ENCODE assay signal across 20 cellular contexts in genomic region chr6:114376611-114377206, GRCh38. TPM values are rescaled to one million over a fixed set of nuclear protein-coding genes. Genes with fewer than 3 reads are reported as not detected.
"Had no signal": no experiment of that assay in that cellular context is flagged by ENCODE, and none has a peak within 500 bp of the region (broad histone marks: within the 10 kb centered on the region; RNA-seq: fewer than 3 reads in every experiment).

No MANE protein-coding gene starts in this region.

- H3K27me3 ChIP-seq: ovary, transverse colon, vagina had no signal

- H3K4me1 Mint-ChIP-seq: activated CD8-positive, alpha-beta memory T cell treated with anti-CD3 and anti-CD28 coated beads, Interleukin-2, amount 10 ng/mL, durations not matched to agents 7 days and 5 days; activated naive CD4-positive, alpha-beta T cell treated with anti-CD3 and anti-CD28 coated beads, Interleukin-2, amount 10 ng/mL, durations not matched to agents 7 days and 5 days; memory B cell; stimulated activated naive B cell treated with anti-CD40 and anti-IgM and Interleukin-4, amounts not matched to agents 10 μg/mL and 1 μg/mL and 100 μg/mL, for 72 hours had no signal

- ATAC-seq: activated CD8-positive, alpha-beta memory T cell treated with anti-CD3 and anti-CD28 coated beads, Interleukin-2, amount 10 ng/mL, durations not matched to agents 7 days and 5 days; effector memory CD8-positive, alpha-beta T cell; natural killer cell treated with Interleukin-12 subunit alpha and Interleukin-12 subunit beta and Interleukin-15 and Interleukin-18, amount 100 ng/mL, for 72 hours; stimulated activated naive B cell treated with anti-CD40 and anti-IgM and Interleukin-4, amounts not matched to agents 10 μg/mL and 1 μg/mL and 100 μg/mL, for 72 hours had no signal

- H3K27me3 Mint-ChIP-seq: activated CD4-positive, alpha-beta memory T cell treated with anti-CD3 and anti-CD28 coated beads for 36 hours; activated CD8-positive, alpha-beta memory T cell treated with anti-CD3 and anti-CD28 coated beads, Interleukin-2, amount 10 ng/mL, durations not matched to agents 7 days and 5 days; activated naive CD4-positive, alpha-beta T cell treated with anti-CD3 and anti-CD28 coated beads, Interleukin-2, amount 10 ng/mL, durations not matched to agents 7 days and 5 days; effector memory CD8-positive, alpha-beta T cell; memory B cell; natural killer cell treated with Interleukin-12 subunit alpha and Interleukin-12 subunit beta and Interleukin-15 and Interleukin-18, amount 100 ng/mL, for 72 hours had no signal

- H3K36me3 Mint-ChIP-seq: activated CD4-positive, alpha-beta memory T cell treated with anti-CD3 and anti-CD28 coated beads for 36 hours; activated CD8-positive, alpha-beta memory T cell treated with anti-CD3 and anti-CD28 coated beads, Interleukin-2, amount 10 ng/mL, durations not matched to agents 7 days and 5 days; activated naive CD4-positive, alpha-beta T cell treated with anti-CD3 and anti-CD28 coated beads, Interleukin-2, amount 10 ng/mL, durations not matched to agents 7 days and 5 days; memory B cell; natural killer cell treated with Interleukin-12 subunit alpha and Interleukin-12 subunit beta and Interleukin-15 and Interleukin-18, amount 100 ng/mL, for 72 hours; stimulated activated naive B cell treated with anti-CD40 and anti-IgM and Interleukin-4, amounts not matched to agents 10 μg/mL and 1 μg/mL and 100 μg/mL, for 72 hours had no signal

- DNase-seq: activated CD4-positive, alpha-beta memory T cell treated with anti-CD3 and anti-CD28 coated beads for 36 hours; activated CD4-positive, alpha-beta T cell treated with anti-CD3 and anti-CD28 coated beads for 1 hour; activated CD8-positive, alpha-beta memory T cell treated with anti-CD3 and anti-CD28 coated beads, Interleukin-2, amount 10 ng/mL, durations not matched to agents 7 days and 5 days; activated naive CD4-positive, alpha-beta T cell treated with anti-CD3 and anti-CD28 coated beads, Interleukin-2, amount 10 ng/mL, durations not matched to agents 7 days and 5 days; activated T-cell treated with anti-CD3 and anti-CD28 coated beads, Interleukin-2, amount 50 U/mL, for 1 hour; dermis blood vessel endothelial cell; effector memory CD8-positive, alpha-beta T cell; foreskin melanocyte; head of caudate nucleus; kidney; left ventricle myocardium inferior; ovary; stimulated activated naive B cell treated with anti-CD40 and anti-IgM and Interleukin-4, amounts not matched to agents 10 μg/mL and 1 μg/mL and 100 μg/mL, for 72 hours; substantia nigra; transverse colon had no signal

- H3K9me3 Mint-ChIP-seq: activated CD4-positive, alpha-beta memory T cell treated with anti-CD3 and anti-CD28 coated beads for 36 hours; activated naive CD4-positive, alpha-beta T cell treated with anti-CD3 and anti-CD28 coated beads, Interleukin-2, amount 10 ng/mL, durations not matched to agents 7 days and 5 days; stimulated activated naive B cell treated with anti-CD40 and anti-IgM and Interleukin-4, amounts not matched to agents 10 μg/mL and 1 μg/mL and 100 μg/mL, for 72 hours had no signal

- H3K27ac Mint-ChIP-seq: activated CD4-positive, alpha-beta memory T cell treated with anti-CD3 and anti-CD28 coated beads for 36 hours; activated CD8-positive, alpha-beta memory T cell treated with anti-CD3 and anti-CD28 coated beads, Interleukin-2, amount 10 ng/mL, durations not matched to agents 7 days and 5 days; activated naive CD4-positive, alpha-beta T cell treated with anti-CD3 and anti-CD28 coated beads, Interleukin-2, amount 10 ng/mL, durations not matched to agents 7 days and 5 days; effector memory CD8-positive, alpha-beta T cell; memory B cell; natural killer cell treated with Interleukin-12 subunit alpha and Interleukin-12 subunit beta and Interleukin-15 and Interleukin-18, amount 100 ng/mL, for 72 hours; stimulated activated naive B cell treated with anti-CD40 and anti-IgM and Interleukin-4, amounts not matched to agents 10 μg/mL and 1 μg/mL and 100 μg/mL, for 72 hours had no signal

- H3K4me3 Mint-ChIP-seq: activated CD4-positive, alpha-beta memory T cell treated with anti-CD3 and anti-CD28 coated beads for 36 hours; activated CD8-positive, alpha-beta memory T cell treated with anti-CD3 and anti-CD28 coated beads, Interleukin-2, amount 10 ng/mL, durations not matched to agents 7 days and 5 days; activated naive CD4-positive, alpha-beta T cell treated with anti-CD3 and anti-CD28 coated beads, Interleukin-2, amount 10 ng/mL, durations not matched to agents 7 days and 5 days; effector memory CD8-positive, alpha-beta T cell; memory B cell; natural killer cell treated with Interleukin-12 subunit alpha and Interleukin-12 subunit beta and Interleukin-15 and Interleukin-18, amount 100 ng/mL, for 72 hours; stimulated activated naive B cell treated with anti-CD40 and anti-IgM and Interleukin-4, amounts not matched to agents 10 μg/mL and 1 μg/mL and 100 μg/mL, for 72 hours had no signal

- H3K4me3 ChIP-seq: left ventricle myocardium inferior, ovary, transverse colon, vagina had no signal

- H3K36me3 ChIP-seq: left ventricle myocardium inferior, ovary, transverse colon, vagina had no signal

- H3K27ac ChIP-seq: epithelial cell of prostate, left ventricle myocardium inferior, ovary, transverse colon, vagina had no signal

- H3K4me1 ChIP-seq: left ventricle myocardium inferior, transverse colon, vagina had no signal

- H3K9me3 ChIP-seq: left ventricle myocardium inferior, ovary, transverse colon, vagina had no signal

RNA-seq across cellular contexts. Expression of gene HS3ST5, which starts 33.9 kb away (rescaled TPM):
- total RNA-seq: activated CD4-positive, alpha-beta memory T cell treated with anti-CD3 and anti-CD28 coated beads for 36 hours; activated CD8-positive, alpha-beta memory T cell treated with anti-CD3 and anti-CD28 coated beads, Interleukin-2, amount 10 ng/mL, durations not matched to agents 7 days and 5 days; bronchial epithelial cell; dermis blood vessel endothelial cell; left ventricle myocardium inferior; natural killer cell treated with Interleukin-12 subunit alpha and Interleukin-12 subunit beta and Interleukin-15 and Interleukin-18, amount 100 ng/mL, for 72 hours; vagina had no signal
